Comparison of ENCODE assay signal across 1 cellular context in genomic region chr16:4618645-4619418, GRCh38.
TF ChIP-seq lines count a peak whose summit lies in the region.

No MANE protein-coding gene starts in this region.

TF ChIP-seq in HepG2, 621 proteins besides CTCF, POLR2A, EP300 and RAD21 (continued from another document and continues in another):
- TF ChIP-seq ZNF674 (CRISPR knock-in tag; IDR thresholded peaks at IDR 0.05; ENCODE audit: low read depth) (no peak), ZKSCAN1 (IDR thresholded peaks at IDR 0.05; ENCODE audit: low read length) (no peak), CREM (IDR thresholded peaks at IDR 0.05) (no peak), CREM (CRISPR knock-in tag; IDR thresholded peaks at IDR 0.05) (no peak), ZNF335 (CRISPR knock-in tag; IDR thresholded peaks at IDR 0.05) (no peak), ZNF780A (CRISPR knock-in tag; IDR thresholded peaks at IDR 0.05) (no peak), ZBTB14 (CRISPR knock-in tag; IDR thresholded peaks at IDR 0.05) (no peak), FOXJ3 (CRISPR knock-in tag; IDR thresholded peaks at IDR 0.05; ENCODE audit: borderline replicate concordance) (no peak), GATA4 (IDR thresholded peaks at IDR 0.05; ENCODE audit: borderline replicate concordance, low read depth) (0 out of 2 replicates have a peak, but pooled peaks have one; percentile 7), MIER3 (CRISPR knock-in tag; IDR thresholded peaks at IDR 0.05; ENCODE audit: borderline replicate concordance) (no peak), ETV5 (CRISPR knock-in tag; IDR thresholded peaks at IDR 0.05; ENCODE audit: borderline replicate concordance) (0 out of 2 replicates have a peak, but pooled peaks have one; percentile 13), ZNF607 (CRISPR knock-in tag; IDR thresholded peaks at IDR 0.05; ENCODE audit: borderline replicate concordance) (no peak), ARNTL (CRISPR knock-in tag; IDR thresholded peaks at IDR 0.05) (no peak), DBP (CRISPR knock-in tag; IDR thresholded peaks at IDR 0.05; ENCODE audit: not compliant biosample characterization) (no peak), THAP11 (CRISPR knock-in tag; IDR thresholded peaks at IDR 0.05) (peak; percentile 31; the same call in 1 of the 2 replicates), ZBTB26 (CRISPR knock-in tag; IDR thresholded peaks at IDR 0.05; ENCODE audit: borderline replicate concordance) (no peak), RARG (CRISPR knock-in tag; IDR thresholded peaks at IDR 0.05; ENCODE audit: low read depth) (no peak), ZKSCAN5 (CRISPR knock-in tag; IDR thresholded peaks at IDR 0.05) (no peak), MXD4 (CRISPR knock-in tag; IDR thresholded peaks at IDR 0.05) (peak; percentile 20; the same call in 1 of the 2 replicates), REST (IDR thresholded peaks at IDR 0.05; ENCODE audit: borderline replicate concordance in 1 of 2, low read depth in 1 of 2, low read length in 2 of 2) (no peak), RBM22 (optimal IDR thresholded peaks at IDR 0.05; ENCODE audit: low read length) (no peak), SKI (IDR thresholded peaks at IDR 0.05; ENCODE audit: partially characterized antibody) (no peak), PRDM4 (CRISPR knock-in tag; IDR thresholded peaks at IDR 0.05; ENCODE audit: borderline replicate concordance) (no peak), ZNF260 (CRISPR knock-in tag; IDR thresholded peaks at IDR 0.05; ENCODE audit: borderline replicate concordance, low read depth) (no peak), ZXDC (CRISPR knock-in tag; IDR thresholded peaks at IDR 0.05) (no peak), KDM1A (CRISPR knock-in tag; IDR thresholded peaks at IDR 0.05) (no peak), ZNF33B (CRISPR knock-in tag; IDR thresholded peaks at IDR 0.05) (no peak), PHF21A (CRISPR knock-in tag; IDR thresholded peaks at IDR 0.05) (peak; percentile 86), HINFP (CRISPR knock-in tag; IDR thresholded peaks at IDR 0.05; ENCODE audit: low read depth) (no peak), HDAC6 (IDR thresholded peaks at IDR 0.05; ENCODE audit: low read depth, low read length) (no peak), EZH2 (conservative IDR thresholded peaks at IDR 0.05; ENCODE audit: low read depth, low read length) (no peak), SALL2 (CRISPR knock-in tag; IDR thresholded peaks at IDR 0.05) (0 out of 2 replicates have a peak, but pooled peaks have one; percentile 48), MAFF (IDR thresholded peaks at IDR 0.05; ENCODE audit: low read depth, low read length) (no peak), BRF2 (CRISPR knock-in tag; IDR thresholded peaks at IDR 0.05) (no peak), ZNF552 (CRISPR knock-in tag; IDR thresholded peaks at IDR 0.05; ENCODE audit: borderline replicate concordance) (no peak), GPBP1L1 (CRISPR knock-in tag; IDR thresholded peaks at IDR 0.05) (no peak), ZSCAN9 (CRISPR knock-in tag; IDR thresholded peaks at IDR 0.05; ENCODE audit: borderline replicate concordance) (no peak), HNF1A (IDR thresholded peaks at IDR 0.05; ENCODE audit: low read depth) (no peak), HNF1A (CRISPR knock-in tag; IDR thresholded peaks at IDR 0.05; ENCODE audit: borderline replicate concordance) (no peak; the same call in 1 of the 2 replicates), ZMYM4 (CRISPR knock-in tag; IDR thresholded peaks at IDR 0.05) (0 out of 2 replicates have a peak, but pooled peaks have one; percentile 12), KLF12 (CRISPR knock-in tag; IDR thresholded peaks at IDR 0.05; ENCODE audit: borderline replicate concordance) (peak; percentile 69; the same call in 1 of the 2 replicates)
